Comparison of ENCODE assay signal across 1 cellular context in the genomic region with DNA sequence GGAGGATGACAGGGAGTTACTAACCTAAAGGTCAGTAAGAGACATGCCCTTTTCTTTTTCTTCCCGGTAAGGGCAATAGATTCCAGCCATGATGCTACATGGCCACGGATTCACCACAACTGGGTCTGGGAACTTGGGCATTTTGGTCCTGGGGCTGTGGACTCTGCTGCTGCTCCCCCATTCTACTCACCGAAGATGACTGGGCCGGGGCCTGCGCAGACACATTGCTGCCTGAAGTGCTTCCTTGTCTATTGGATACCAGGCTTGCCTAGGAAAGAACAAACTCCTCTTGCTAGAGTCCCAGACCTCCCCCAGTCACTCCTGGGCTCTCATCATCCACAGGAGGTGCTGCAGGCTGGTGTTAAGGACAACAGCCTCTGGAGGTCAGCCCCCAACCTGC.
TF ChIP-seq lines count a peak whose summit lies in the region.

No MANE protein-coding gene starts in this region.

TF ChIP-seq in IMR-90, 13 proteins besides CTCF, POLR2A, EP300 and RAD21:
- TF ChIP-seq RCOR1 (IDR thresholded peaks at IDR 0.05; ENCODE audit: insufficient replicate concordance, low read length) (no peak), MAZ (IDR thresholded peaks at IDR 0.05; ENCODE audit: borderline replicate concordance, low read depth, low read length) (no peak), RFX5 (IDR thresholded peaks at IDR 0.05; ENCODE audit: low read depth, low read length) (no peak), MXI1 (IDR thresholded peaks at IDR 0.05; ENCODE audit: borderline replicate concordance, low read depth, low read length) (no peak), FOS (IDR thresholded peaks at IDR 0.05; ENCODE audit: low read depth, low read length) (no peak), BHLHE40 (IDR thresholded peaks at IDR 0.05; ENCODE audit: low read depth, low read length) (no peak), NFE2L2 (IDR thresholded peaks at IDR 0.05; ENCODE audit: low read depth, low read length) (no peak), CHD1 (IDR thresholded peaks at IDR 0.05; ENCODE audit: low read depth, low read length) (no peak), MAFK (IDR thresholded peaks at IDR 0.05; ENCODE audit: low read depth, low read length) (no peak), ELK1 (IDR thresholded peaks at IDR 0.05; ENCODE audit: borderline replicate concordance, low read depth, low read length) (no peak), SMC3 (IDR thresholded peaks at IDR 0.05; ENCODE audit: low read depth, low read length) (no peak), CEBPB (IDR thresholded peaks at IDR 0.05; ENCODE audit: low read depth, low read length) (no peak)
- TF ChIP-seq, protein P1, sequence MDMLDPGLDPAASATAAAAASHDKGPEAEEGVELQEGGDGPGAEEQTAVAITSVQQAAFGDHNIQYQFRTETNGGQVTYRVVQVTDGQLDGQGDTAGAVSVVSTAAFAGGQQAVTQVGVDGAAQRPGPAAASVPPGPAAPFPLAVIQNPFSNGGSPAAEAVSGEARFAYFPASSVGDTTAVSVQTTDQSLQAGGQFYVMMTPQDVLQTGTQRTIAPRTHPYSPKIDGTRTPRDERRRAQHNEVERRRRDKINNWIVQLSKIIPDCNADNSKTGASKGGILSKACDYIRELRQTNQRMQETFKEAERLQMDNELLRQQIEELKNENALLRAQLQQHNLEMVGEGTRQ (IDR thresholded peaks at IDR 0.05; ENCODE audit: low read depth, low read length), result no peak
